8 cellular contexts compared by ENCODE assay signal in genomic region chr19:58386166-58386575, GRCh38. TPM values are rescaled to one million over a fixed set of nuclear protein-coding genes. Genes with fewer than 3 reads are reported as not detected.
A peak's percentile ranks its signal among the peaks of the same experiment; 100 is the strongest.
DNase-seq lines count a peak whose midpoint lies in the region; ATAC-seq and TF ChIP-seq lines count a peak whose summit lies in the region.

No MANE protein-coding gene starts in this region.

- H3K9me3 Mint-ChIP-seq in activated T-helper 17 cell treated with anti-CD3 and anti-CD28 coated beads, Interleukin-2, amount 50 U/mL, for 72 hours: no peaks in the 10 kb centered on the region

- H3K27ac ChIP-seq in hepatocyte: peak overlapping the region; percentile 99
- peak overlapping the region; percentile 93 to 99 (median 98) for H3K27ac ChIP-seq in spleen

- no peak for TF ChIP-seq POLR2A in spleen (IDR thresholded peaks at IDR 0.05)

- H4K20me1 ChIP-seq in hepatocyte (ENCODE audit: insufficient read depth, poor library complexity, severe bottlenecking): peaks cover 2% of the 10 kb centered on the region

- H3K9me3 ChIP-seq in hepatocyte (ENCODE audit: low read depth): no peaks in the 10 kb centered on the region
- no peaks in the 10 kb centered on the region for H3K9me3 ChIP-seq in spleen

- peak overlapping the region; percentile 86 for H3K4me2 ChIP-seq in hepatocyte

- peak; percentile 17 for ATAC-seq in GM18498 (IDR thresholded peaks at IDR 0.05; ENCODE audit: unreplicated experiment)
- peak; percentile 5 for ATAC-seq in HG02852 (IDR thresholded peaks at IDR 0.05; ENCODE audit: unreplicated experiment)
- peak; percentile 2 for ATAC-seq in activated T-helper 17 cell treated with anti-CD3 and anti-CD28 coated beads, Interleukin-2, amount 50 U/mL, for 72 hours (replicated peaks)
- no peak for ATAC-seq in GM18873 (IDR thresholded peaks at IDR 0.05; ENCODE audit: low FRiP score, unreplicated experiment)
- no peak for ATAC-seq in HG02981 (IDR thresholded peaks at IDR 0.05; ENCODE audit: unreplicated experiment)

- no peaks in the 10 kb centered on the region for H3K36me3 ChIP-seq in hepatocyte (replicated peaks; ENCODE audit: insufficient read depth, low read depth)
- H3K36me3 ChIP-seq in spleen: peaks cover 0 to 33% (median 23%) of the 10 kb centered on the region in 6 donors

- H3K4me3 ChIP-seq in hepatocyte: peak overlapping the region; percentile 37
- H3K4me3 ChIP-seq in spleen: peak overlapping the region; percentile 70 to 93 (median 78)

- H3K27ac Mint-ChIP-seq in activated T-helper 17 cell treated with anti-CD3 and anti-CD28 coated beads, Interleukin-2, amount 50 U/mL, for 72 hours: peak overlapping the region; percentile 97

- DNase-seq in hepatocyte (ENCODE audit: low spot score) (no peak), spleen (no peak), iPS-NIHi7 (ENCODE audit: extremely low spot score) (no peak)

- no peaks in the 10 kb centered on the region for H3K27me3 ChIP-seq in hepatocyte
- no peaks in the 10 kb centered on the region for H3K27me3 ChIP-seq in spleen (replicated peaks in 1 of 7)

- H3K36me3 Mint-ChIP-seq in activated T-helper 17 cell treated with anti-CD3 and anti-CD28 coated beads, Interleukin-2, amount 50 U/mL, for 72 hours (ENCODE audit: low read depth): peaks cover 57% of the 10 kb centered on the region

- peaks cover 16% of the 10 kb centered on the region for H3K4me1 Mint-ChIP-seq in activated T-helper 17 cell treated with anti-CD3 and anti-CD28 coated beads, Interleukin-2, amount 50 U/mL, for 72 hours

- H3K4me1 ChIP-seq in hepatocyte (ENCODE audit: insufficient read depth): peaks cover 24% of the 10 kb centered on the region
- H3K4me1 ChIP-seq in spleen: peaks cover 22 to 77% (median 57%) of the 10 kb centered on the region in 6 donors

- H2AFZ ChIP-seq in hepatocyte: peak overlapping the region; percentile 59

- H3K9me2 ChIP-seq in hepatocyte (replicated peaks; ENCODE audit: insufficient read depth): no peaks in the 10 kb centered on the region

- peaks cover 53% of the 10 kb centered on the region for H3K79me2 ChIP-seq in hepatocyte

- H3K4me3 Mint-ChIP-seq in activated T-helper 17 cell treated with anti-CD3 and anti-CD28 coated beads, Interleukin-2, amount 50 U/mL, for 72 hours: peak overlapping the region; percentile 94

- no peak for TF ChIP-seq CTCF in hepatocyte (IDR thresholded peaks at IDR 0.05; ENCODE audit: poor library complexity)
- no peak for TF ChIP-seq CTCF in spleen (IDR thresholded peaks at IDR 0.05 in 8 of 11, conservative IDR thresholded peaks at IDR 0.05 in 3 of 11)

- intact Hi-C loops in spleen (cut with DNase I; ENCODE audit: low total_unique reads): no loop called here

- 4% methylated on average over 27 of the region's 29 CpGs for WGBS in hepatocyte (ENCODE audit: low lambda C conversion rate, missing lambda C conversion rate)
- 0 to 40% (median 2%) methylated on average over 1 to 29 of the region's 29 CpGs for WGBS in spleen, 5 donors

- H3K27me3 Mint-ChIP-seq in activated T-helper 17 cell treated with anti-CD3 and anti-CD28 coated beads, Interleukin-2, amount 50 U/mL, for 72 hours: no peaks in the 10 kb centered on the region

RNA-seq across cellular contexts. Expression of gene RPS5, which starts 0.9 kb away (rescaled TPM):
- 1,000 to 10,000 TPM; 1,376 to 1,435 TPM for total RNA-seq in activated T-helper 17 cell treated with anti-CD3 and anti-CD28 coated beads, Interleukin-2, amount 50 U/mL, for 72 hours
- total RNA-seq in hepatocyte: 1,644 and 2,420 TPM in 2 replicates
- polyA plus RNA-seq in hepatocyte: 562 and 565 TPM in 2 replicates
- total RNA-seq in spleen: 1,000 to 10,000 TPM in 4 of 7 donors, 100 to 1,000 TPM in 3; 712 to 1,400 (median 1,083) TPM
- 1,000 to 10,000 TPM; 1,850 to 2,466 (median 2,373) TPM for polyA plus RNA-seq in spleen

RNA-seq across cellular contexts. Expression of gene ZNF837, which starts 5.3 kb away (rescaled TPM):
- 1 to 10 TPM; 1.1 to 1.9 TPM for total RNA-seq in activated T-helper 17 cell treated with anti-CD3 and anti-CD28 coated beads, Interleukin-2, amount 50 U/mL, for 72 hours
- 5.0 and 5.9 TPM in 2 replicates for total RNA-seq in hepatocyte
- 5.4 and 9.7 TPM in 2 replicates for polyA plus RNA-seq in hepatocyte
- total RNA-seq in spleen: 1 to 10 TPM; 2.2 to 6.1 (median 3.2) TPM
- polyA plus RNA-seq in spleen: 1 to 10 TPM; 3.2 to 4.4 (median 3.2) TPM

RNA-seq across cellular contexts. Expression of gene RNF225, which starts 9.3 kb away (rescaled TPM):
- total RNA-seq in activated T-helper 17 cell treated with anti-CD3 and anti-CD28 coated beads, Interleukin-2, amount 50 U/mL, for 72 hours: under 1 TPM in 1 of 2 donors, not detected in 1; 0.64 TPM
- total RNA-seq in hepatocyte: not detected in 2 replicates
- polyA plus RNA-seq in hepatocyte: 0.47 TPM in 1 of 2 replicates, not detected in the other
- total RNA-seq in spleen: not detected
- polyA plus RNA-seq in spleen: not detected

RNA-seq across cellular contexts. Expression of gene ZNF584, which starts 22.3 kb away (rescaled TPM):
- total RNA-seq in activated T-helper 17 cell treated with anti-CD3 and anti-CD28 coated beads, Interleukin-2, amount 50 U/mL, for 72 hours: 1 to 10 TPM; 9.0 to 9.8 TPM
- total RNA-seq in hepatocyte: 4.5 and 5.5 TPM in 2 replicates
- polyA plus RNA-seq in hepatocyte: 4.5 and 7.9 TPM in 2 replicates
- total RNA-seq in spleen: 10 to 100 TPM in 3 of 7 donors, 1 to 10 TPM in 4; 6.7 to 11.2 (median 9.4) TPM
- 1 to 10 TPM; 2.3 to 3.4 (median 2.5) TPM for polyA plus RNA-seq in spleen

RNA-seq across cellular contexts. Expression of gene ZNF497, which starts 23.6 kb away (rescaled TPM):
- 1 to 10 TPM; 1.7 to 1.8 TPM for total RNA-seq in activated T-helper 17 cell treated with anti-CD3 and anti-CD28 coated beads, Interleukin-2, amount 50 U/mL, for 72 hours
- total RNA-seq in hepatocyte (1.5 and 1.6 TPM in 2 replicates), spleen (1 to 10 TPM in 5 of 7 donors, under 1 TPM in 2; 0.44 to 3.0 (median 1.3) TPM)
- polyA plus RNA-seq in hepatocyte (3.3 and 4.3 TPM in 2 replicates), spleen (under 1 TPM; 0.59 to 0.74 (median 0.61) TPM)

Comparison
In these comparisons a context has a peak if more than half of its experiments do, and no peak if none do; other contexts are left out.
1. ATAC-seq: peak in GM18498 (single experiment), HG02852 (single experiment) and activated T-helper 17 cell treated with anti-CD3 and anti-CD28 coated beads, Interleukin-2, amount 50 U/mL, for 72 hours (single experiment); none in GM18873 (single experiment) and HG02981 (single experiment).